Comparison of ENCODE assay signal across 8 cellular contexts in genomic region chr9:70257991-70258691, GRCh38. TPM values are rescaled to one million over a fixed set of nuclear protein-coding genes. Genes with fewer than 3 reads are reported as not detected.
A peak's percentile ranks its signal among the peaks of the same experiment; 100 is the strongest.
DNase-seq lines count a peak whose midpoint lies in the region; ATAC-seq and TF ChIP-seq lines count a peak whose summit lies in the region.

No MANE protein-coding gene starts in this region.

- H3K27me3 Mint-ChIP-seq in CD4-positive, alpha-beta T cell: no peaks in the 10 kb centered on the region
- H3K27me3 Mint-ChIP-seq in activated naive CD4-positive, alpha-beta T cell treated with anti-CD3 and anti-CD28 coated beads, Interleukin-2, amount 50 U/mL, for 24 hours: no peaks in the 10 kb centered on the region

- peaks cover 60% of the 10 kb centered on the region for H3K4me1 Mint-ChIP-seq in CD4-positive, alpha-beta T cell (ENCODE audit: low read depth)
- H3K4me1 Mint-ChIP-seq in activated naive CD4-positive, alpha-beta T cell treated with anti-CD3 and anti-CD28 coated beads, Interleukin-2, amount 50 U/mL, for 24 hours: peaks cover 73% of the 10 kb centered on the region

- H3K27me3 ChIP-seq in CD4-positive, alpha-beta T cell (ENCODE audit: control insufficient read depth, insufficient read depth, low read length): no peaks in the 10 kb centered on the region
- H3K27me3 ChIP-seq in neutrophil: no peaks in the 10 kb centered on the region

- peaks cover 16 to 17% of the 10 kb centered on the region in 2 experiments for H3K4me1 ChIP-seq in neutrophil (ENCODE audit: control insufficient read depth in 1 of 2, insufficient read depth in 1 of 2, low read depth in 1 of 2, low read length in 1 of 2)

- no peak for TF ChIP-seq CTCF in CD4-positive, alpha-beta T cell (IDR thresholded peaks at IDR 0.05)
- no peak for TF ChIP-seq CTCF in neutrophil (IDR thresholded peaks at IDR 0.05)

- ATAC-seq in CD4-positive, alpha-beta T cell (ENCODE audit: poor library complexity): peak; percentile 58
- ATAC-seq in GM18873 (IDR thresholded peaks at IDR 0.05; ENCODE audit: low FRiP score, unreplicated experiment) (peak; percentile 34), HG03066 (IDR thresholded peaks at IDR 0.05; ENCODE audit: low read depth, unreplicated experiment) (peak; percentile 42)

- H3K36me3 Mint-ChIP-seq in CD4-positive, alpha-beta T cell (ENCODE audit: low read depth): peaks cover 43% of the 10 kb centered on the region
- H3K36me3 Mint-ChIP-seq in activated naive CD4-positive, alpha-beta T cell treated with anti-CD3 and anti-CD28 coated beads, Interleukin-2, amount 50 U/mL, for 24 hours: peaks cover 15% of the 10 kb centered on the region

- peak overlapping the region; percentile 69 to 81 for H3K4me3 ChIP-seq in neutrophil (ENCODE audit: low read depth in 1 of 2, low read length in 1 of 2)

- H3K36me3 ChIP-seq in neutrophil: no peaks in the 10 kb centered on the region

- peak overlapping the region; percentile 89 for H3K27ac ChIP-seq in CD4-positive, alpha-beta T cell (ENCODE audit: low read depth, low read length)
- H3K27ac ChIP-seq in neutrophil: peak overlapping the region; percentile 84

- H3K4me3 Mint-ChIP-seq in CD4-positive, alpha-beta T cell: peak overlapping the region; percentile 93
- peak overlapping the region; percentile 93 for H3K4me3 Mint-ChIP-seq in activated naive CD4-positive, alpha-beta T cell treated with anti-CD3 and anti-CD28 coated beads, Interleukin-2, amount 50 U/mL, for 24 hours

- CTCF ChIA-PET in CD4-positive, alpha-beta T cell (lab: Charles Lee): no interaction called here

- no peaks in the 10 kb centered on the region for H3K9me3 ChIP-seq in CD4-positive, alpha-beta T cell (ENCODE audit: control insufficient read depth, low read length)
- H3K9me3 ChIP-seq in neutrophil: no peaks in the 10 kb centered on the region

- H3K27ac Mint-ChIP-seq in CD4-positive, alpha-beta T cell: peak overlapping the region; percentile 96
- H3K27ac Mint-ChIP-seq in activated naive CD4-positive, alpha-beta T cell treated with anti-CD3 and anti-CD28 coated beads, Interleukin-2, amount 50 U/mL, for 24 hours: peak overlapping the region; percentile 97

- peak in 5 of 10 experiments; percentile 2 to 9 (median 5) for DNase-seq in CD4-positive, alpha-beta T cell
- DNase-seq in NCI-H345 (lab: John Stamatoyannopoulos, UW) (peak; percentile 89), glomerular visceral epithelial cell (ENCODE audit: extremely low spot score) (peak; percentile 56), SKM-1 (lab: John Stamatoyannopoulos, UW; ENCODE audit: unreplicated experiment) (no peak)

- no peaks in the 10 kb centered on the region for H3K9me3 Mint-ChIP-seq in CD4-positive, alpha-beta T cell
- no peaks in the 10 kb centered on the region for H3K9me3 Mint-ChIP-seq in activated naive CD4-positive, alpha-beta T cell treated with anti-CD3 and anti-CD28 coated beads, Interleukin-2, amount 50 U/mL, for 24 hours

- intact Hi-C loops in CD4-positive, alpha-beta T cell (cut with DNase I, micrococcal nuclease): loop anchor here (5.0 to 10.0 kb wide), 5 partner anchors 154 to 1657 kb away; partner anchors contain the start of genes ABHD17B (in 1 of the 2), APBA1 (in 1 of the 2), C9orf85 (in 1 of the 2) and FXN (in 1 of the 2)

- POLR2A ChIA-PET in CD4-positive, alpha-beta T cell (lab: Charles Lee): interaction anchor here (0.7 to 3.4 kb wide), 9 partner anchors 9 to 498 kb away, joined by 3 to 18 read pairs (median 6); partner anchors contain the start of genes KLF9 and PTAR1

RNA-seq across cellular contexts. Expression of gene SMC5, which starts 0.6 kb away (rescaled TPM):
- total RNA-seq in CD4-positive, alpha-beta T cell: 10 to 100 TPM; 37.7 to 38.1 TPM
